Comparison of ENCODE assay signal across 1 cellular context in genomic region chr15:59587085-59587826, GRCh38.
TF ChIP-seq lines count a peak whose summit lies in the region.

No MANE protein-coding gene starts in this region.

TF ChIP-seq in endothelial cell of umbilical vein, 7 proteins besides CTCF, POLR2A, EP300 and RAD21:
- TF ChIP-seq JUN (IDR thresholded peaks at IDR 0.05; ENCODE audit: borderline replicate concordance, insufficient read depth, insufficient read length, low read depth): peak; percentile 21
- no peak for TF ChIP-seq MYC (IDR thresholded peaks at IDR 0.05; ENCODE audit: low read depth, low read length)
- TF ChIP-seq GATA2 (IDR thresholded peaks at IDR 0.05; ENCODE audit: insufficient read depth, insufficient read length, low read depth, low read length): no peak
- TF ChIP-seq MAX (IDR thresholded peaks at IDR 0.05; ENCODE audit: insufficient read depth, insufficient read length): no peak
- no peak for TF ChIP-seq POLR2AphosphoS5 (IDR thresholded peaks at IDR 0.05; ENCODE audit: insufficient read depth, low read depth, low read length)
- TF ChIP-seq EZH2 (IDR thresholded peaks at IDR 0.05; ENCODE audit: borderline replicate concordance, low read depth, low read length, severe bottlenecking): no peak
- TF ChIP-seq FOS (IDR thresholded peaks at IDR 0.05; ENCODE audit: borderline replicate concordance, insufficient read depth, low read length): no peak
TF ChIP-seq in endothelial cell of umbilical vein: peak in this region for 1.
